ENCODE assay signal across 21 cellular contexts in the genomic region with DNA sequence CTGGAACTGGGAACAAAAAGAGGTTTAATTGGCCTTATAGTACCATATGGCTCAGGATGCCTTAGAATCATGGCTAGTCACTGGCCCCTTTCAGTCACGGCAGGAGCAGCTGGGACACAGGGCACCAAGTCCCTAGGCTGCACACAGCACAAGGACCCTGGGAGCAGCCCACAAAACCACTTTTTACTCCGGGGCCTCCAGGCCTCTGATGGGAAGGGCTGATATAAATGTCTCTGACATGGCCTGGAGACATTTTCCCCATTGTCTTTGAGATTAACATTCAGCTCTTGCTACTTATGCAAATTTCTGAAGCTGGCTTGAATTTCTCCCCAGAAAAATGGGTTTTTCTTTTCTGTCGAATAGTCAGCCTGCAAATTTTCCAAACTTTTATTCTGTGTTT.
DNase-seq lines count a peak whose midpoint lies in the region; TF ChIP-seq lines count a peak whose summit lies in the region.
"Had no signal": no experiment of that assay in that cellular context is flagged by ENCODE, and none has a peak within 500 bp of the region (broad histone marks: within the 10 kb centered on the region; RNA-seq: fewer than 3 reads in every experiment).

No MANE protein-coding gene starts in this region.

- TF ChIP-seq CTCF in cardiac muscle cell (IDR thresholded peaks at IDR 0.05; ENCODE audit: low read depth, low read length): no peak
- TF ChIP-seq CTCF in left ventricle myocardium inferior (IDR thresholded peaks at IDR 0.05; ENCODE audit: borderline replicate concordance): no peak

- peaks cover 12% of the 10 kb centered on the region for H3K4me1 ChIP-seq in cardiac muscle cell (ENCODE audit: low read depth)
- H3K4me1 ChIP-seq in left ventricle myocardium inferior: no peaks in the 10 kb centered on the region
- H3K4me1 ChIP-seq: A549; BE2C; BLaER1 treated with 17β-estradiol and CSF1 and Interleukin-3, amounts not matched to agents 10 nM and 100 nM; HAP-1 had no signal

- DNase-seq in cardiac muscle cell (ENCODE audit: low read depth in 1 of 2, low spot score in 1 of 2): no peak
- DNase-seq in left ventricle myocardium inferior: no peak
- DNase-seq in OCI-M1 (lab: John Stamatoyannopoulos, UW): peak; percentile 3
- DNase-seq in islet precursor cell: peak; percentile 70
- no peak for DNase-seq in middle frontal gyrus (ENCODE audit: extremely low spot score, low spot score)
- DNase-seq in activated CD4-positive, alpha-beta T cell treated with anti-CD3 and anti-CD28 coated beads, Interleukin-2, amount 50 U/mL, for 4 hours: no peak
- DNase-seq in T-helper 2 cell: no peak
- DNase-seq: 8988T; ACHN; AML-193; BE2C; Calu3; CD4-positive, alpha-beta memory T cell; COR-L47; DMS53; DMS79 treated with DMSO at 0.1 percent for 48 hours; GOT3; HFFc6 had no signal

- H3K27me3 ChIP-seq in cardiac muscle cell: no peaks in the 10 kb centered on the region
- H3K27me3 ChIP-seq in left ventricle myocardium inferior (ENCODE audit: low read depth): no peaks in the 10 kb centered on the region
- H3K27me3 ChIP-seq: BE2C; BLaER1 treated with 17β-estradiol and CSF1 and Interleukin-3, amounts not matched to agents 10 nM and 100 nM had no signal

- H3K27ac ChIP-seq in cardiac muscle cell (peak overlapping the region; percentile 69), left ventricle myocardium inferior (replicated peaks) (no peak overlapping the region)
- H3K27ac ChIP-seq: A549; BLaER1 treated with 17β-estradiol and CSF1 and Interleukin-3, amounts not matched to agents 10 nM and 100 nM had no signal

- H3K36me3 ChIP-seq in cardiac muscle cell: no peaks in the 10 kb centered on the region
- H3K36me3 ChIP-seq in left ventricle myocardium inferior: no peaks in the 10 kb centered on the region
- H3K36me3 ChIP-seq: BE2C; BLaER1 treated with 17β-estradiol and CSF1 and Interleukin-3, amounts not matched to agents 10 nM and 100 nM; HAP-1 had no signal

- intact Hi-C loops in left ventricle myocardium inferior (cut with micrococcal nuclease): no loop called here

- H3K4me3 ChIP-seq in cardiac muscle cell (no peak overlapping the region), left ventricle myocardium inferior (no peak overlapping the region)
- H3K4me3 ChIP-seq: A549; BLaER1 treated with 17β-estradiol and CSF1 and Interleukin-3, amounts not matched to agents 10 nM and 100 nM; HAP-1 had no signal

- no peaks in the 10 kb centered on the region for H3K9me3 ChIP-seq in cardiac muscle cell (ENCODE audit: low read depth)
- peaks cover 8% of the 10 kb centered on the region for H3K9me3 ChIP-seq in left ventricle myocardium inferior (replicated peaks)
- H3K9me3 ChIP-seq: A549, BE2C, HAP-1 had no signal

Comparison
In these comparisons a context has a peak if more than half of its experiments do, and no peak if none do; other contexts are left out.
1. DNase-seq: peak in OCI-M1 (single experiment) and islet precursor cell (single experiment); none in cardiac muscle cell (0 of 2), left ventricle myocardium inferior (single experiment), middle frontal gyrus (single experiment), activated CD4-positive, alpha-beta T cell treated with anti-CD3 and anti-CD28 coated beads, Interleukin-2, amount 50 U/mL, for 4 hours (0 of 2) and T-helper 2 cell (0 of 5).